Comparison of ENCODE assay signal across 8 cellular contexts in the genomic region with DNA sequence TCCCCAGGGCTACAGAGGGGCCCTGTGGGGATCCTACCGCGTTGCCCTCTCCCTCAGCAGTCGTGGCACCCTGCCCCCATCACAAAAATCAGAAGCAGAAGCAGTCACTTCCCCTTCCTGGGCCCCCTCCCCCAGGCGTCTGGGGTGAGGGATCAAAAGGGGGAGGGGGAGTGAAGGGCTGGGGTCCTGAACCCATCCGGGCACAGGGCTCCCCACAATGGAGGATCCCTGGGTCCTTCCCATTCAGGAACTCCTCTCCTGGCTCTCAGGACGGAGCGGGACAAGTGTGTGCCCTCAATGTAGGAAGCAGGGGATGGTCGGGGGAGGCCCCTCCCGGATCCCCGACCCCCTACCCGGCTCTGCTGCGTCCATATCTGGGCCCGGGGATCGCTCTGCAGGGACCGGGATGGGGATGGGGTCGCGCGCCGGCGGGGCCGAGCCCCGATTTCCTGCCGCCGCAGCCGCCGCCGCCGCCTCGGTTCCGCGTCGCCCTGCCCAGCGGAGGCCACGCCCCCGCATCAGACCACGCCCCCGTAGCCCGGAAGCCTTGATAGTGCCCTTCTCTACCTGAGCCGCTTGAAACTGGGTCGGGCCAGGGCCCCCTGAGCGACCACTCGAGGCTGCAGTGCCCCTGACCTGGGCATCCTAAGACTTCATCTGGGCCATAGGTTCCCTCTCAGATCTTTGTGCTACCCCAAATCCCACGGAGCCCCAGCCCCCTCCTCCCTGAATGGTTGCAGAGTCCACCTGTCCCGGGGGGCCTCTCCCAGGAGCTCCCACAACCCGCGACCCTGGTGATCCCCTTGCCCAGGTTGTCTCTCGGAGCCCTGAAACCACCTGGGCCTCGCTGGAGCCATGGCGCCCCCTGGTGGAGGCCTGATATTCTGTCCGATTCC. TPM values are rescaled to one million over a fixed set of nuclear protein-coding genes. Genes with fewer than 3 reads are reported as not detected.
DNase-seq lines count a peak whose midpoint lies in the region; TF ChIP-seq lines count a peak whose summit lies in the region.

Gene GMIP, minus strand, starts transcription at position 500 of the 896 bp plus-strand sequence. Its CDS starts 128 bp downstream, at position 372.

- H3K9me3 ChIP-seq in HUES48 (ENCODE audit: control insufficient read depth, insufficient read depth, low read length), result no peaks in the 10 kb centered on the region

- peak within 1 kb of the TSS; percentile 94 for H3K4me3 Mint-ChIP-seq in neural crest cell

- no peaks in the 10 kb centered on the region for H3K27me3 ChIP-seq in HUES48 (ENCODE audit: control insufficient read depth, insufficient read depth, low read length)

- peak within 1 kb of the TSS; percentile 47; the same call in 1 of the 2 replicates for H3K9ac ChIP-seq in HUES48 (ENCODE audit: low read depth, low read length)

- H3K36me3 ChIP-seq in HUES48 (ENCODE audit: control insufficient read depth, insufficient read depth, low read length), result peaks cover 42% of the 10 kb centered on the region

- peaks cover 3% of the 10 kb centered on the region for H3K27me3 Mint-ChIP-seq in neural crest cell (ENCODE audit: low read depth)

- peak within 1 kb of the TSS; percentile 85 for H3K27ac ChIP-seq in HUES48 (ENCODE audit: low read depth, low read length)

- no peaks in the 10 kb centered on the region for H3K9me3 Mint-ChIP-seq in neural crest cell

- DNase-seq in COLO829 (ENCODE audit: low spot score) (peak; percentile 63), GM20000 (ENCODE audit: low spot score) (peak; percentile 97), RPMI8226 (peak; percentile 86), fibroblast of the aortic adventitia (ENCODE audit: low read depth) (peak; percentile 42), neural crest cell (ENCODE audit: low read depth, low spot score) (peak; percentile 79)
- peak; percentile 77 to 87 for DNase-seq in activated T-helper 1 cell treated with anti-CD3 and anti-CD28 coated beads, Interleukin-2, amount 50 U/mL, for 16 hours (ENCODE audit: low read depth in 1 of 2, low spot score in 1 of 2)

- peak within 1 kb of the TSS; percentile 95 for H3K27ac Mint-ChIP-seq in neural crest cell (ENCODE audit: unreplicated experiment)

- peak; percentile 81 for TF ChIP-seq CTCF in GM20000 (IDR thresholded peaks at IDR 0.05; ENCODE audit: extremely low read depth, missing control alignments)
- peak; percentile 81 for TF ChIP-seq CTCF in fibroblast of the aortic adventitia (IDR thresholded peaks at IDR 0.05; ENCODE audit: insufficient read depth, low read length)
- TF ChIP-seq CTCF in neural crest cell (conservative IDR thresholded peaks at IDR 0.05), result peak; percentile 94
- TF ChIP-seq CTCF in subcutaneous adipose tissue (IDR thresholded peaks at IDR 0.05; ENCODE audit: low read depth), result no peak

- peak within 1 kb of the TSS; percentile 80 for H3K4me3 ChIP-seq in HUES48 (ENCODE audit: low read depth, low read length)
- H3K4me3 ChIP-seq in fibroblast of the aortic adventitia (ENCODE audit: low read depth, low read length), result peak within 1 kb of the TSS; percentile 90

- H3K4me1 Mint-ChIP-seq in neural crest cell, result peaks cover 17% of the 10 kb centered on the region

- H3K36me3 Mint-ChIP-seq in neural crest cell (ENCODE audit: low read depth), result no peaks in the 10 kb centered on the region

- no peaks in the 10 kb centered on the region for H3K4me1 ChIP-seq in HUES48 (ENCODE audit: control insufficient read depth, insufficient read depth, low read length)

RNA-seq across cellular contexts. Expression of gene GMIP, which starts in this region (rescaled TPM):
- total RNA-seq in fibroblast of the aortic adventitia (ENCODE audit: low replicate concordance) (2.0 and 3.2 TPM in 2 replicates), neural crest cell (20.6 and 25.1 TPM in 2 replicates), subcutaneous adipose tissue (10 to 100 TPM in 3 of 4 donors, 1 to 10 TPM in 1; 5.2 to 18.9 (median 16.5) TPM)

Comparison
In these comparisons a context has a peak if more than half of its experiments do, and no peak if none do; other contexts are left out.
1. Peak in every context shown above with its lines: DNase-seq, H3K4me3 ChIP-seq and H3K27ac ChIP-seq.
2. DNase-seq: peak in every context shown above with its lines; median percentile 97 in GM20000; 86 in RPMI8226; 82 in activated T-helper 1 cell treated with anti-CD3 and anti-CD28 coated beads, Interleukin-2, amount 50 U/mL, for 16 hours; 79 in neural crest cell; 63 in COLO829; 42 in fibroblast of the aortic adventitia.